In the genomic region with DNA sequence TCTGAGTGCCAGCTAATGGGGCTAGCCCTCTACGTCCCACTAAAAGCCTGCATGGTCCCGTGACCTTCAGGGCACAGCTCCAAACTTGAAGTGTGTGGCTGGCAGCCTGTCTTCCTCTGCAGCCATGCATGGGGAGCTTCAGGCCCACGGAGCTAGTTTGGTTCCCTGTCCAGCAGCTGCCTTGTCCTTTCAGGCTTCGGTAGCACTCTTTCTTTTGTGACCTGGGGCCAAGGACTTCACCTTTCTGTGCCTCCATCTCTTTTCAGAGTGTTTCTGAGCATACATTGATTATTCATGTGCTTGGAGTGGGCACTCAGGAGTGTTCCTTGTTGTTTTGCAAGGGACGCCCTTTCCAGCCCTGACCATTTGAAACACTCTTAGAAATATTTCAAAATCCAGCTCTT, we compare ENCODE assay signal across 19 cellular contexts.
A peak's percentile ranks its signal among the peaks of the same experiment; 100 is the strongest.
DNase-seq lines count a peak whose midpoint lies in the region; ATAC-seq and TF ChIP-seq lines count a peak whose summit lies in the region.
"Had no signal": no experiment of that assay in that cellular context is flagged by ENCODE, and none has a peak within 500 bp of the region (broad histone marks: within the 10 kb centered on the region; RNA-seq: fewer than 3 reads in every experiment).

No MANE protein-coding gene starts in this region.

- CTCF ChIA-PET in CD4-positive, alpha-beta memory T cell (lab: Charles Lee; ENCODE audit: partially characterized antibody): interaction anchor here (1.1 kb wide), 1 partner anchor 11 kb away, joined by 5 read pairs; no protein-coding TSS in a partner anchor

- DNase-seq in NCI-H2029 (lab: John Stamatoyannopoulos, UW) (peak; percentile 52), globus pallidus (ENCODE audit: low spot score) (peak; percentile 29), lower lobe of right lung (no peak), thyroid gland (peak; percentile 93 to 94), sigmoid colon (no peak), NCI-H187 (lab: John Stamatoyannopoulos, UW) (no peak)
- DNase-seq in CD4-positive, alpha-beta memory T cell: no peak
- DNase-seq: activated CD4-positive, alpha-beta memory T cell treated with anti-CD3 and anti-CD28 coated beads, Interleukin-2, amount 10 ng/mL, durations not matched to agents 7 days and 5 days; activated T-cell treated with anti-CD3 and anti-CD28 coated beads, Interleukin-2, amount 50 U/mL, for 72 hours; CD8-positive, alpha-beta memory T cell; DND-41; left colon; NCI-H1694 treated with DMSO at 0.1 percent for 48 hours; stimulated activated CD4-positive, alpha-beta T cell treated with anti-CD3 and anti-CD28 coated beads, Interleukin-15, amount 100 ng/mL, for 24 hours; T-helper 2 cell; WERI-Rb-1 had no signal

- H3K4me1 Mint-ChIP-seq in CD4-positive, alpha-beta memory T cell: peaks cover 24 to 38% (median 34%) of the 10 kb centered on the region in 4 donors

- peaks cover 12 to 27% of the 10 kb centered on the region in 2 donors for H3K36me3 Mint-ChIP-seq in CD4-positive, alpha-beta memory T cell

- 32 to 40% methylated on average over 5 of the region's 5 CpGs for WGBS in thyroid gland, 2 donors
- WGBS in sigmoid colon, 2 donors: 77 to 89% methylated on average over 5 of the region's 5 CpGs

- H3K9me3 Mint-ChIP-seq in CD4-positive, alpha-beta memory T cell: no peaks in the 10 kb centered on the region
- H3K9me3 Mint-ChIP-seq: activated CD4-positive, alpha-beta memory T cell treated with anti-CD3 and anti-CD28 coated beads, Interleukin-2, amount 10 ng/mL, durations not matched to agents 7 days and 5 days; activated T-cell treated with anti-CD3 and anti-CD28 coated beads, Interleukin-2, amount 50 U/mL, for 72 hours; CD8-positive, alpha-beta memory T cell had no signal

- TF ChIP-seq CTCF in lower lobe of right lung (IDR thresholded peaks at IDR 0.05) (no peak), thyroid gland (IDR thresholded peaks at IDR 0.05) (no peak), sigmoid colon (IDR thresholded peaks at IDR 0.05) (no peak)

- no peak for TF ChIP-seq EP300 in sigmoid colon (IDR thresholded peaks at IDR 0.05)

- no peak overlapping the region for H3K4me3 Mint-ChIP-seq in CD4-positive, alpha-beta memory T cell
- H3K4me3 Mint-ChIP-seq: activated CD4-positive, alpha-beta memory T cell treated with anti-CD3 and anti-CD28 coated beads, Interleukin-2, amount 10 ng/mL, durations not matched to agents 7 days and 5 days; activated naive CD8-positive, alpha-beta T cell; activated T-cell treated with anti-CD3 and anti-CD28 coated beads, Interleukin-2, amount 50 U/mL, for 72 hours; CD8-positive, alpha-beta memory T cell had no signal

- POLR2A ChIA-PET in CD4-positive, alpha-beta memory T cell (lab: Charles Lee; ENCODE audit: partially characterized antibody): interaction anchor here (1.5 kb wide), 1 partner anchor 11 kb away, joined by 4 read pairs; no protein-coding TSS in a partner anchor

- H3K27me3 ChIP-seq in lower lobe of right lung (ENCODE audit: low read depth) (no peaks in the 10 kb centered on the region), thyroid gland (no peaks in the 10 kb centered on the region), sigmoid colon (no peaks in the 10 kb centered on the region)
- no peaks in the 10 kb centered on the region for H3K27me3 ChIP-seq in CD4-positive, alpha-beta memory T cell (ENCODE audit: insufficient read depth, low read length)

- H3K27ac ChIP-seq in lower lobe of right lung (no peak overlapping the region), thyroid gland (peak overlapping the region in 2 of 3 donors; percentile 21 to 73), sigmoid colon (no peak overlapping the region)
- H3K27ac ChIP-seq in CD4-positive, alpha-beta memory T cell (ENCODE audit: low read depth, low read length): no peak overlapping the region
- H3K27ac ChIP-seq: WERI-Rb-1 had no signal

- no peak overlapping the region for H3K4me3 ChIP-seq in lower lobe of right lung
- no peak overlapping the region for H3K4me3 ChIP-seq in thyroid gland (replicated peaks in 1 of 3)
- H3K4me3 ChIP-seq in sigmoid colon: no peak overlapping the region
- no peak overlapping the region for H3K4me3 ChIP-seq in CD4-positive, alpha-beta memory T cell (ENCODE audit: low read length in 2 of 2)
- H3K4me3 ChIP-seq: K562 had no signal

- no peaks in the 10 kb centered on the region for H3K4me1 ChIP-seq in lower lobe of right lung
- peaks cover 11 to 25% of the 10 kb centered on the region in 2 donors for H3K4me1 ChIP-seq in thyroid gland
- H3K4me1 ChIP-seq in sigmoid colon: peaks cover 0 to 5% (median 2%) of the 10 kb centered on the region in 4 donors
- peaks cover 32% of the 10 kb centered on the region for H3K4me1 ChIP-seq in CD4-positive, alpha-beta memory T cell (ENCODE audit: insufficient read depth, low read length)

- H3K9me3 ChIP-seq in lower lobe of right lung (no peaks in the 10 kb centered on the region), thyroid gland (no peaks in the 10 kb centered on the region), sigmoid colon (no peaks in the 10 kb centered on the region)
- H3K9me3 ChIP-seq in CD4-positive, alpha-beta memory T cell (ENCODE audit: control insufficient read depth in 1 of 2, low read length in 2 of 2): no peaks in the 10 kb centered on the region

- H3K36me3 ChIP-seq in lower lobe of right lung: no peaks in the 10 kb centered on the region
- H3K36me3 ChIP-seq in thyroid gland: no peaks in the 10 kb centered on the region
- no peaks in the 10 kb centered on the region for H3K36me3 ChIP-seq in sigmoid colon
- H3K36me3 ChIP-seq in CD4-positive, alpha-beta memory T cell (ENCODE audit: insufficient read depth, low read length): no peaks in the 10 kb centered on the region
- H3K36me3 ChIP-seq: WERI-Rb-1 had no signal

- H3K27me3 Mint-ChIP-seq in CD4-positive, alpha-beta memory T cell: no peaks in the 10 kb centered on the region
- H3K27me3 Mint-ChIP-seq: activated CD4-positive, alpha-beta memory T cell treated with anti-CD3 and anti-CD28 coated beads, Interleukin-2, amount 10 ng/mL, durations not matched to agents 7 days and 5 days; activated naive CD8-positive, alpha-beta T cell; CD8-positive, alpha-beta memory T cell had no signal

- TF ChIP-seq POLR2A in thyroid gland (IDR thresholded peaks at IDR 0.05) (no peak), sigmoid colon (IDR thresholded peaks at IDR 0.05) (no peak)

- peak; percentile 45 to 69 for ATAC-seq in lower lobe of right lung
- ATAC-seq: activated T-cell treated with anti-CD3 and anti-CD28 coated beads, Interleukin-2, amount 50 U/mL, for 72 hours; K562; left colon; Panc1 had no signal

- intact Hi-C loops in lower lobe of right lung (cut with DNase I): no loop called here
- intact Hi-C loops in thyroid gland (cut with DNase I): no loop called here
- intact Hi-C loops in sigmoid colon (cut with DNase I): no loop called here
- intact Hi-C loops in CD4-positive, alpha-beta memory T cell (cut with micrococcal nuclease): no loop called here

- H3K27ac Mint-ChIP-seq in CD4-positive, alpha-beta memory T cell: peak overlapping the region in 1 of 7 donors; percentile 18
- H3K27ac Mint-ChIP-seq: activated CD4-positive, alpha-beta memory T cell treated with anti-CD3 and anti-CD28 coated beads, Interleukin-2, amount 10 ng/mL, durations not matched to agents 7 days and 5 days; activated naive CD8-positive, alpha-beta T cell; activated T-cell treated with anti-CD3 and anti-CD28 coated beads, Interleukin-2, amount 50 U/mL, for 72 hours had no signal

Comparison
In these comparisons a context has a peak if more than half of its experiments do, and no peak if none do; other contexts are left out.
1. DNase-seq: peak in NCI-H2029 (single experiment), globus pallidus (single experiment) and thyroid gland (2 of 2); none in lower lobe of right lung (single experiment), sigmoid colon (single experiment), NCI-H187 (0 of 2) and CD4-positive, alpha-beta memory T cell (0 of 5).
2. H3K27ac ChIP-seq: peak in thyroid gland (2 of 3); none in lower lobe of right lung (single experiment), sigmoid colon (0 of 4) and CD4-positive, alpha-beta memory T cell (single experiment).